ENCODE assay signal across 11 cellular contexts in the genomic region with DNA sequence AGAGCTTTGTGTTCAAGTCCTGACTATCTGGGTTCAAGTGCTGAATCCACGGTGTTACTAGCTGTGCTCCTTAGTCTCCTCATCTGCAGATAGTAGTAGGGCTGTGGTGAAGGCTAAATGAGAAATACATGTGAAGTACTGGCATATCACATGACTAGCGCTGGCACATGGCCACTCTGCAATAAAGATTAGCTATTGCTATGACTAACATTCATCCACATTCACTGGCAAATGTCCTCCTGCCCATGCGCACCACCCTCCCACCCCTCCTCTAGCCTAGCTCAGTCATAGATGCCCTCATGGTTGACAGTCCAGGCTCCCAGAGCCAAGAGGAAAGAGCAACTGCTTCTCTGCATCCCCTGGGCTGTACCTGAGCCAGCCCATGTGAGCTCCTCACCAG. TPM values are rescaled to one million over a fixed set of nuclear protein-coding genes. Genes with fewer than 3 reads are reported as not detected.
DNase-seq lines count a peak whose midpoint lies in the region; ATAC-seq lines count a peak whose summit lies in the region.
"Had no signal": no experiment of that assay in that cellular context is flagged by ENCODE, and none has a peak within 500 bp of the region (broad histone marks: within the 10 kb centered on the region; RNA-seq: fewer than 3 reads in every experiment).

No MANE protein-coding gene starts in this region.

- intact Hi-C loops in posterior vena cava (cut with DNase I), result no loop called here

- DNase-seq in ELR (ENCODE audit: low read depth) (peak; percentile 96), OCI-M1 (lab: John Stamatoyannopoulos, UW) (peak; percentile 75), epithelial cell of prostate (ENCODE audit: low read depth, low spot score) (peak; percentile 78), posterior vena cava (ENCODE audit: low spot score) (peak; percentile 92), NOMO-1 treated with DMSO at 0.1 percent for 48 hours (lab: John Stamatoyannopoulos, UW; ENCODE audit: unreplicated experiment) (no peak)
- DNase-seq in central memory CD4-positive, alpha-beta T cell, result no peak
- DNase-seq: activated naive CD4-positive, alpha-beta T cell treated with anti-CD3 and anti-CD28 coated beads for 36 hours; naive B cell; NCI-H774 had no signal

- H3K27ac ChIP-seq in epithelial cell of prostate, result peak overlapping the region; percentile 98

- ATAC-seq in GM19023 (IDR thresholded peaks at IDR 0.05; ENCODE audit: unreplicated experiment) (no peak), GM18873 (IDR thresholded peaks at IDR 0.05; ENCODE audit: low FRiP score, unreplicated experiment) (no peak)

RNA-seq across cellular contexts. Expression of gene COL8A2, which starts 8.5 kb away (rescaled TPM):
- 10 to 100 TPM; 33.2 to 35.9 TPM for total RNA-seq in posterior vena cava

RNA-seq across cellular contexts. Expression of gene TRAPPC3, which starts 15.8 kb away (rescaled TPM):
- total RNA-seq in posterior vena cava, result 10 to 100 TPM; 51.4 to 54.7 TPM

RNA-seq across cellular contexts. Expression of gene MAP7D1, which starts 22.5 kb away (rescaled TPM):
- 100 to 1,000 TPM; 130 to 167 TPM for total RNA-seq in posterior vena cava

RNA-seq across cellular contexts. Expression of gene ADPRS, which starts 44.8 kb away (rescaled TPM):
- 10 to 100 TPM; 16.4 to 18.6 TPM for total RNA-seq in posterior vena cava

RNA-seq across cellular contexts. Expression of gene TEKT2, which starts 49.6 kb away (rescaled TPM):
- not detected for total RNA-seq in posterior vena cava
- total RNA-seq: activated naive CD4-positive, alpha-beta T cell treated with anti-CD3 and anti-CD28 coated beads for 36 hours had no signal

Comparison
In these comparisons a context has a peak if more than half of its experiments do, and no peak if none do; other contexts are left out.
1. DNase-seq: peak in ELR (single experiment), OCI-M1 (single experiment), epithelial cell of prostate (single experiment) and posterior vena cava (single experiment); none in central memory CD4-positive, alpha-beta T cell (single experiment) and NOMO-1 treated with DMSO at 0.1 percent for 48 hours (single experiment).